ENCODE assay signal across 2 cellular contexts in the genomic region with DNA sequence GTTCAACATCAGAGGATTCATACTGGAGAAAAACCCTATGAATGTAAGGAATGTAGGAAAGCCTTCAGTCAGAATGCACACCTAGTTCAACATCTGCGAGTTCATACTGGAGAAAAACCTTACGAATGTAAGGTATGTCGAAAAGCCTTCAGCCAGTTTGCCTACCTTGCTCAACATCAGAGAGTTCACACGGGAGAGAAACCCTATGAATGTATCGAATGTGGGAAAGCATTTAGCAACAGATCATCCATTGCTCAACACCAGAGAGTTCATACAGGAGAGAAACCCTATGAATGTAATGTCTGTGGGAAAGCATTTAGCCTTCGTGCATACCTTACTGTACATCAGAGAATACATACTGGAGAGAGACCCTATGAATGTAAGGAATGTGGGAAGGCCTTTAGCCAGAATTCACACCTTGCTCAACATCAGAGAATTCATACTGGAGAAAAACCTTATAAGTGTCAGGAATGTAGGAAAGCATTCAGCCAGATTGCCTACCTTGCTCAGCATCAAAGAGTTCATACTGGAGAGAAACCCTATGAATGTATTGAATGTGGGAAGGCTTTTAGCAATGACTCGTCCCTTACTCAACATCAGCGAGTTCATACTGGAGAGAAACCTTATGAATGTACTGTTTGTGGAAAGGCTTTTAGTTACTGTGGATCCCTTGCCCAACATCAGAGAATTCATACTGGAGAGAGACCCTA.
TF ChIP-seq lines count a peak whose summit lies in the region.

No MANE protein-coding gene starts in this region.

TF ChIP-seq in IMR-90, 13 proteins besides CTCF, POLR2A, EP300 and RAD21:
- TF ChIP-seq RFX5 (IDR thresholded peaks at IDR 0.05; ENCODE audit: low read depth, low read length) (no peak), MXI1 (IDR thresholded peaks at IDR 0.05; ENCODE audit: borderline replicate concordance, low read depth, low read length) (no peak), ELK1 (IDR thresholded peaks at IDR 0.05; ENCODE audit: borderline replicate concordance, low read depth, low read length) (no peak), FOS (IDR thresholded peaks at IDR 0.05; ENCODE audit: low read depth, low read length) (no peak), NFE2L2 (IDR thresholded peaks at IDR 0.05; ENCODE audit: low read depth, low read length) (no peak), MAFK (IDR thresholded peaks at IDR 0.05; ENCODE audit: low read depth, low read length) (no peak), SMC3 (IDR thresholded peaks at IDR 0.05; ENCODE audit: low read depth, low read length) (no peak), RCOR1 (IDR thresholded peaks at IDR 0.05; ENCODE audit: insufficient replicate concordance, low read length) (no peak)
- TF ChIP-seq, protein P1, sequence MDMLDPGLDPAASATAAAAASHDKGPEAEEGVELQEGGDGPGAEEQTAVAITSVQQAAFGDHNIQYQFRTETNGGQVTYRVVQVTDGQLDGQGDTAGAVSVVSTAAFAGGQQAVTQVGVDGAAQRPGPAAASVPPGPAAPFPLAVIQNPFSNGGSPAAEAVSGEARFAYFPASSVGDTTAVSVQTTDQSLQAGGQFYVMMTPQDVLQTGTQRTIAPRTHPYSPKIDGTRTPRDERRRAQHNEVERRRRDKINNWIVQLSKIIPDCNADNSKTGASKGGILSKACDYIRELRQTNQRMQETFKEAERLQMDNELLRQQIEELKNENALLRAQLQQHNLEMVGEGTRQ (IDR thresholded peaks at IDR 0.05; ENCODE audit: low read depth, low read length): no peak

TF ChIP-seq in K562, 482 proteins besides CTCF, POLR2A, EP300 and RAD21:
- TF ChIP-seq ZNF274 (IDR thresholded peaks at IDR 0.05; ENCODE audit: borderline replicate concordance, low read depth, low read length) (peak; percentile 91), MED1 (CRISPR knock-in tag; IDR thresholded peaks at IDR 0.05; ENCODE audit: borderline replicate concordance) (no peak)
TF ChIP-seq in K562: peak in this region for 1.
